ENCODE assay signal across 8 cellular contexts in genomic region chr6:52362443-52363221, GRCh38. TPM values are rescaled to one million over a fixed set of nuclear protein-coding genes. Genes with fewer than 3 reads are reported as not detected.
DNase-seq lines count a peak whose midpoint lies in the region; ATAC-seq and TF ChIP-seq lines count a peak whose summit lies in the region.

No MANE protein-coding gene starts in this region.

- H3K27me3 ChIP-seq in mononuclear cell (ENCODE audit: insufficient read depth, low read length) = no peaks in the 10 kb centered on the region

- peak; percentile 29 for TF ChIP-seq CTCF in GM12865 (IDR thresholded peaks at IDR 0.05; ENCODE audit: insufficient read depth, low read depth, low read length, missing control alignments)

- H3K4me3 ChIP-seq in GM12865 (ENCODE audit: low read depth, low read length) (peak overlapping the region; percentile 100), mononuclear cell (ENCODE audit: low read length) (peak overlapping the region; percentile 95)

- ATAC-seq in GM21717 (IDR thresholded peaks at IDR 0.05; ENCODE audit: unreplicated experiment) = peak; percentile 47

- DNase-seq in GM12865 (ENCODE audit: low read depth) = peak; percentile 56
- DNase-seq in KG1 (lab: John Stamatoyannopoulos, UW) = peak; percentile 45
- peak; percentile 57 for DNase-seq in activated CD4-positive, CD25-positive, alpha-beta regulatory T cell treated with anti-CD3 and anti-CD28 coated beads, Interleukin-2, amount 50 U/mL, for 72 hours
- peak; percentile 25 for DNase-seq in effector CD8-positive, alpha-beta T cell (lab: John Stamatoyannopoulos, UW)
- peak; percentile 5 to 17 for DNase-seq in stimulated activated CD8-positive, alpha-beta memory T cell treated with anti-CD3 and anti-CD28 coated beads, Interleukin-7, amount 100 ng/mL, for 4 hours (ENCODE audit: low read depth in 2 of 2)
- DNase-seq in A172 (ENCODE audit: low spot score) = no peak

- H3K9me3 ChIP-seq in mononuclear cell (ENCODE audit: low read depth, low read length) = no peaks in the 10 kb centered on the region

- peaks cover 30% of the 10 kb centered on the region for H3K4me1 ChIP-seq in mononuclear cell (ENCODE audit: insufficient read depth, low read length)

RNA-seq across cellular contexts. Expression of gene PAQR8, which starts 0.7 kb away (rescaled TPM):
- 2.0 TPM for total RNA-seq in mononuclear cell
- total RNA-seq in A172 (2014; rRNA removed; shearing (Covaris generic)) = 2.7 and 3.6 TPM in 2 replicates

RNA-seq across cellular contexts. Expression of gene EFHC1, which starts 57.5 kb away (rescaled TPM):
- 6.4 TPM for total RNA-seq in mononuclear cell
- 29.1 and 39.1 TPM in 2 replicates for total RNA-seq in A172 (2014; rRNA removed; shearing (Covaris generic))
